Comparison of ENCODE assay signal across 2 cellular contexts in the genomic region with DNA sequence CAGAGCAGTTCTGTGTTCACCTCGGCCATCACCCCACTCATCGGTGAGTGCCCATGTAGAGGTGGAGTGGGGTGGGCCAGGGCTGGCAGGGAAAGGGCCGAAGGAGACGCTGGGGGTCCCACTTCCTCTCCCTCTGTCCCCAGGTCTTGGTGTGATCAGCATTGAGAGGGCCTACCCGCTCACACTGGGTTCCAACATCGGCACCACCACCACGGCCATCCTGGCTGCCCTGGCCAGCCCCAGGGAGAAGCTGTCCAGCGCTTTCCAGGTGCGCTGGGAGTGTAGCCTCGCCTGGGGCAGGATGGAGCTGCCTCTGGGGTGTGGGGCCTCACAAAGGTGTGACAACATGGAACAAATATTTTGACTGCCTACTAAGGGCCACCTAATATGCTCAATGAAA.
TF ChIP-seq lines count a peak whose summit lies in the region.

No MANE protein-coding gene starts in this region.

TF ChIP-seq in SK-N-SH, 30 proteins besides CTCF, POLR2A, EP300 and RAD21:
- no peak for TF ChIP-seq MEF2A (IDR thresholded peaks at IDR 0.05; ENCODE audit: borderline replicate concordance, low read depth)
- no peak for TF ChIP-seq TEAD4 (IDR thresholded peaks at IDR 0.05; ENCODE audit: borderline replicate concordance, insufficient read depth)

TF ChIP-seq in SK-N-SH treated with all-trans-retinoic acid at 6 μM for 48 hours, 23 proteins besides CTCF, POLR2A, EP300 and RAD21:
- TF ChIP-seq ZNF8 (CRISPR knock-in tag; IDR thresholded peaks at IDR 0.05): no peak
- no peak for TF ChIP-seq GLIS3 (CRISPR knock-in tag; IDR thresholded peaks at IDR 0.05)
- TF ChIP-seq ZC3H10 (CRISPR knock-in tag; IDR thresholded peaks at IDR 0.05): no peak
- TF ChIP-seq ZFP3 (CRISPR knock-in tag; IDR thresholded peaks at IDR 0.05): no peak
- TF ChIP-seq, protein P1, sequence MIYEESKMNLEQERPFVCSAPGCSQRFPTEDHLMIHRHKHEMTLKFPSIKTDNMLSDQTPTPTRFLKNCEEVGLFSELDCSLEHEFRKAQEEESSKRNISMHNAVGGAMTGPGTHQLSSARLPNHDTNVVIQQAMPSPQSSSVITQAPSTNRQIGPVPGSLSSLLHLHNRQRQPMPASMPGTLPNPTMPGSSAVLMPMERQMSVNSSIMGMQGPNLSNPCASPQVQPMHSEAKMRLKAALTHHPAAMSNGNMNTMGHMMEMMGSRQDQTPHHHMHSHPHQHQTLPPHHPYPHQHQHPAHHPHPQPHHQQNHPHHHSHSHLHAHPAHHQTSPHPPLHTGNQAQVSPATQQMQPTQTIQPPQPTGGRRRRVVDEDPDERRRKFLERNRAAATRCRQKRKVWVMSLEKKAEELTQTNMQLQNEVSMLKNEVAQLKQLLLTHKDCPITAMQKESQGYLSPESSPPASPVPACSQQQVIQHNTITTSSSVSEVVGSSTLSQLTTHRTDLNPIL (CRISPR knock-in tag; IDR thresholded peaks at IDR 0.05; ENCODE audit: low read depth): no peak
- TF ChIP-seq PPARA (CRISPR knock-in tag; IDR thresholded peaks at IDR 0.05; ENCODE audit: borderline replicate concordance): no peak
- TF ChIP-seq, protein P2, sequence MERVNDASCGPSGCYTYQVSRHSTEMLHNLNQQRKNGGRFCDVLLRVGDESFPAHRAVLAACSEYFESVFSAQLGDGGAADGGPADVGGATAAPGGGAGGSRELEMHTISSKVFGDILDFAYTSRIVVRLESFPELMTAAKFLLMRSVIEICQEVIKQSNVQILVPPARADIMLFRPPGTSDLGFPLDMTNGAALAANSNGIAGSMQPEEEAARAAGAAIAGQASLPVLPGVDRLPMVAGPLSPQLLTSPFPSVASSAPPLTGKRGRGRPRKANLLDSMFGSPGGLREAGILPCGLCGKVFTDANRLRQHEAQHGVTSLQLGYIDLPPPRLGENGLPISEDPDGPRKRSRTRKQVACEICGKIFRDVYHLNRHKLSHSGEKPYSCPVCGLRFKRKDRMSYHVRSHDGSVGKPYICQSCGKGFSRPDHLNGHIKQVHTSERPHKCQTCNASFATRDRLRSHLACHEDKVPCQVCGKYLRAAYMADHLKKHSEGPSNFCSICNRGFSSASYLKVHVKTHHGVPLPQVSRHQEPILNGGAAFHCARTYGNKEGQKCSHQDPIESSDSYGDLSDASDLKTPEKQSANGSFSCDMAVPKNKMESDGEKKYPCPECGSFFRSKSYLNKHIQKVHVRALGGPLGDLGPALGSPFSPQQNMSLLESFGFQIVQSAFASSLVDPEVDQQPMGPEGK (CRISPR knock-in tag; IDR thresholded peaks at IDR 0.05; ENCODE audit: borderline replicate concordance): no peak
- TF ChIP-seq RARB (CRISPR knock-in tag; IDR thresholded peaks at IDR 0.05): no peak
- TF ChIP-seq TCF4 (CRISPR knock-in tag; IDR thresholded peaks at IDR 0.05; ENCODE audit: borderline replicate concordance): no peak
- TF ChIP-seq, protein P3, sequence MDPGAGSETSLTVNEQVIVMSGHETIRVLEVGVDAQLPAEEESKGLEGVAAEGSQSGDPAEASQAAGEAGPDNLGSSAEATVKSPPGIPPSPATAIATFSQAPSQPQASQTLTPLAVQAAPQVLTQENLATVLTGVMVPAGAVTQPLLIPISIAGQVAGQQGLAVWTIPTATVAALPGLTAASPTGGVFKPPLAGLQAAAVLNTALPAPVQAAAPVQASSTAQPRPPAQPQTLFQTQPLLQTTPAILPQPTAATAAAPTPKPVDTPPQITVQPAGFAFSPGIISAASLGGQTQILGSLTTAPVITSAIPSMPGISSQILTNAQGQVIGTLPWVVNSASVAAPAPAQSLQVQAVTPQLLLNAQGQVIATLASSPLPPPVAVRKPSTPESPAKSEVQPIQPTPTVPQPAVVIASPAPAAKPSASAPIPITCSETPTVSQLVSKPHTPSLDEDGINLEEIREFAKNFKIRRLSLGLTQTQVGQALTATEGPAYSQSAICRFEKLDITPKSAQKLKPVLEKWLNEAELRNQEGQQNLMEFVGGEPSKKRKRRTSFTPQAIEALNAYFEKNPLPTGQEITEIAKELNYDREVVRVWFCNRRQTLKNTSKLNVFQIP (CRISPR knock-in tag; IDR thresholded peaks at IDR 0.05; ENCODE audit: borderline replicate concordance, low read depth): no peak
- no peak for TF ChIP-seq ISL1 (CRISPR knock-in tag; IDR thresholded peaks at IDR 0.05)
- TF ChIP-seq, protein P4, sequence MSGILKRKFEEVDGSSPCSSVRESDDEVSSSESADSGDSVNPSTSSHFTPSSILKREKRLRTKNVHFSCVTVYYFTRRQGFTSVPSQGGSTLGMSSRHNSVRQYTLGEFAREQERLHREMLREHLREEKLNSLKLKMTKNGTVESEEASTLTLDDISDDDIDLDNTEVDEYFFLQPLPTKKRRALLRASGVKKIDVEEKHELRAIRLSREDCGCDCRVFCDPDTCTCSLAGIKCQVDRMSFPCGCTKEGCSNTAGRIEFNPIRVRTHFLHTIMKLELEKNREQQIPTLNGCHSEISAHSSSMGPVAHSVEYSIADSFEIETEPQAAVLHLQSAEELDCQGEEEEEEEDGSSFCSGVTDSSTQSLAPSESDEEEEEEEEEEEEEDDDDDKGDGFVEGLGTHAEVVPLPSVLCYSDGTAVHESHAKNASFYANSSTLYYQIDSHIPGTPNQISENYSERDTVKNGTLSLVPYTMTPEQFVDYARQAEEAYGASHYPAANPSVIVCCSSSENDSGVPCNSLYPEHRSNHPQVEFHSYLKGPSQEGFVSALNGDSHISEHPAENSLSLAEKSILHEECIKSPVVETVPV (CRISPR knock-in tag; IDR thresholded peaks at IDR 0.05): no peak
- no peak for TF ChIP-seq ZFP30 (CRISPR knock-in tag; IDR thresholded peaks at IDR 0.05)
